ENCODE assay signal across 10 cellular contexts in genomic region chr6:112429226-112429625, GRCh38.
DNase-seq lines count a peak whose midpoint lies in the region; TF ChIP-seq lines count a peak whose summit lies in the region.
"Had no signal": no experiment of that assay in that cellular context is flagged by ENCODE, and none has a peak within 500 bp of the region (broad histone marks: within the 10 kb centered on the region; RNA-seq: fewer than 3 reads in every experiment).

No MANE protein-coding gene starts in this region.

- H3K4me1 ChIP-seq in neuronal stem cell (ENCODE audit: control insufficient read depth in 2 of 2, insufficient read depth in 1 of 2, low read depth in 1 of 2, low read length in 2 of 2) (peaks cover 2% of the 10 kb centered on the region in 2 donors), uterus (no peaks in the 10 kb centered on the region)

- no peak overlapping the region for H2BK120ac ChIP-seq in neuronal stem cell (ENCODE audit: low read depth, low read length)

- H2BK5ac ChIP-seq in neuronal stem cell (ENCODE audit: low read length): no peak overlapping the region

- peak overlapping the region; percentile 18 for H2AFZ ChIP-seq in neuronal stem cell (ENCODE audit: low read length)

- no peak overlapping the region for H3K23ac ChIP-seq in neuronal stem cell (ENCODE audit: low read depth, low read length, poor library complexity)

- H3K79me1 ChIP-seq in neuronal stem cell (ENCODE audit: low read depth, low read length): no peaks in the 10 kb centered on the region

- H3K27ac ChIP-seq in neuronal stem cell (replicated peaks; ENCODE audit: low read length): no peak overlapping the region
- H3K27ac ChIP-seq in dorsolateral prefrontal cortex: no peak overlapping the region
- no peak overlapping the region for H3K27ac ChIP-seq in uterus

- no peak overlapping the region for H3K4me2 ChIP-seq in neuronal stem cell (ENCODE audit: insufficient read depth, low read length, poor library complexity, severe bottlenecking)

- no peak overlapping the region for H2BK15ac ChIP-seq in neuronal stem cell (ENCODE audit: low read length)

- no CpG with 5 or more reads among the region's 3 CpGs for WGBS in neuronal stem cell (ENCODE audit: extremely low coverage in 2 of 2, insufficient read length in 2 of 2, insufficient replicate concordance in 1 of 2), 2 donors

- no peak overlapping the region for H2BK12ac ChIP-seq in neuronal stem cell (ENCODE audit: low read length)

- H2AK5ac ChIP-seq in neuronal stem cell (ENCODE audit: low read depth, low read length): no peak overlapping the region

- H3K36me3 ChIP-seq in neuronal stem cell (replicated peaks in 1 of 2; ENCODE audit: control insufficient read depth in 2 of 2, insufficient read depth in 2 of 2, low read length in 2 of 2): peaks cover 0 to 2% of the 10 kb centered on the region in 2 donors
- H3K36me3 ChIP-seq in uterus: no peaks in the 10 kb centered on the region

- peak in 4 of 56 donors; percentile 10 to 28 (median 24) for TF ChIP-seq CTCF in dorsolateral prefrontal cortex (IDR thresholded peaks at IDR 0.05 in 54 of 56, conservative IDR thresholded peaks at IDR 0.05 in 2 of 56; ENCODE audit: low read depth in 1 of 56, partially characterized antibody in 56 of 56)
- no peak for TF ChIP-seq CTCF in uterus (IDR thresholded peaks at IDR 0.05)

- no peak overlapping the region for H3K9ac ChIP-seq in neuronal stem cell (ENCODE audit: low read depth, low read length, poor library complexity)

- H3K14ac ChIP-seq in neuronal stem cell (ENCODE audit: low read length): no peak overlapping the region

- no peak for TF ChIP-seq POLR2A in uterus (IDR thresholded peaks at IDR 0.05)

- H4K8ac ChIP-seq in neuronal stem cell (ENCODE audit: low read depth, low read length): no peak overlapping the region

- H3K27me3 ChIP-seq in neuronal stem cell (ENCODE audit: control insufficient read depth in 3 of 3, insufficient read depth in 3 of 3, low read depth in 1 of 3, low read length in 3 of 3) (no peaks in the 10 kb centered on the region), dorsolateral prefrontal cortex (no peaks in the 10 kb centered on the region), uterus (no peaks in the 10 kb centered on the region)

- no peak overlapping the region for H3K4me3 ChIP-seq in neuronal stem cell (ENCODE audit: low read length in 2 of 2)
- no peak overlapping the region for H3K4me3 ChIP-seq in dorsolateral prefrontal cortex
- H3K4me3 ChIP-seq in uterus: no peak overlapping the region

- no peak overlapping the region for H4K91ac ChIP-seq in neuronal stem cell (ENCODE audit: low read depth, low read length, poor library complexity)

- no peak overlapping the region for H3K18ac ChIP-seq in neuronal stem cell (ENCODE audit: low read length)

- no peak overlapping the region for H3K4ac ChIP-seq in neuronal stem cell (ENCODE audit: low read length)

- DNase-seq in ELR (ENCODE audit: low read depth) (peak; percentile 35), NCI-H226 (peak; percentile 3), dermis blood vessel endothelial cell (peak; percentile 32), neuronal stem cell (ENCODE audit: low spot score) (no peak), dorsolateral prefrontal cortex (no peak), uterus (no peak)
- no peak for DNase-seq in NK-92 treated with Interleukin-12 subunit alpha and Interleukin-12 subunit beta, amount 100 ng/mL, for 24 hours (lab: John Stamatoyannopoulos, UW)
- no peak for DNase-seq in activated naive CD4-positive, alpha-beta T cell treated with anti-CD3 and anti-CD28 coated beads, Interleukin-2, amount 50 U/mL, for 16 hours
- DNase-seq: DMS153, islet precursor cell had no signal

- H3K9me3 ChIP-seq in neuronal stem cell (replicated peaks in 1 of 2; ENCODE audit: control insufficient read depth in 2 of 2, insufficient read depth in 1 of 2, low read depth in 1 of 2, low read length in 2 of 2) (peaks cover 0 to 1% of the 10 kb centered on the region in 2 donors), uterus (no peaks in the 10 kb centered on the region)

- intact Hi-C loops in dorsolateral prefrontal cortex (cut with DNase I) (no loop called here), uterus (cut with DNase I; ENCODE audit: low total_unique reads) (no loop called here)

Comparison
In these comparisons a context has a peak if more than half of its experiments do, and no peak if none do; other contexts are left out.
1. DNase-seq: peak in ELR (single experiment), NCI-H226 (single experiment) and dermis blood vessel endothelial cell (single experiment); none in neuronal stem cell (single experiment), NK-92 treated with Interleukin-12 subunit alpha and Interleukin-12 subunit beta, amount 100 ng/mL, for 24 hours (single experiment), activated naive CD4-positive, alpha-beta T cell treated with anti-CD3 and anti-CD28 coated beads, Interleukin-2, amount 50 U/mL, for 16 hours (single experiment), dorsolateral prefrontal cortex (0 of 10) and uterus (0 of 2).